1 cellular context compared by ENCODE assay signal in the genomic region with DNA sequence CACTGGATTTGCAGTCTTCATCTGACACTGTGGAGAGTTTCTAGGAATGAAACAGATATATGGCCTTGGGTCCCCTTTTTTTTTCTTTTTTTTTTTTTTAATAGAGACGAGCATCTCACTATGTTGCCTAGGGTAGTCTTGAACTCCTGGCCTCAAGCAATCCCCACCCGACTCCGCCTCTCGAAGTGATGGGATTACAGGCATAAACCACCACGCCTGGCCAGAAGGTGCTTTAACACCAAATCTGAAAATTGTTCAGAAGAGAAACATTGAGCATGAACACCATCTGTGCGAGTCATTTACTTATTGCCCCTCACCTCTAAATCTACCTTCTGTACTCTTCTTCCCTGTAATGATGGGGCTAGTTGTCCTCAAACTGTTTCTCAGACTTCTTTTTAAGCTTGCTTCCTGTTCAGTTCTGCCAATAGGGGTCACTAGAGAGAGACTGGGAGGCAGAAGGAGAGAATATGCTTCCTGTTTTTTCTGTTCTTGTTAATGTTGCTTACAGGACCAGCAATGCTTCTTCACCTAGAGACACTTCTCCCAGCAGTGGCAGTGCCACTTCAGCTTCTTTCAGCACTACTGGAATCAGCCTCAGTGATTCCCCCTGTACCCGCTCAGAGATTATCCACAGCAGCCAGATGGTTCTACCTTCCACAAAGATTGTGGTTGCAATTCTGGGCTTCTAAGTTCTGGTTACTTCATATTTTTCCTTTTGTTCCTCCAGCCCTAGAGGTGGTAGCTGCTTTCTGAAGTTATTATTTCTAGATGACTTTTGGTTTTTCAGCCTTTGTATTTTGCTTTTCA.
TF ChIP-seq lines count a peak whose summit lies in the region.

No MANE protein-coding gene starts in this region.

TF ChIP-seq in endothelial cell of umbilical vein, 7 proteins besides CTCF, POLR2A, EP300 and RAD21 (continued from another document):
- TF ChIP-seq, protein P1, sequence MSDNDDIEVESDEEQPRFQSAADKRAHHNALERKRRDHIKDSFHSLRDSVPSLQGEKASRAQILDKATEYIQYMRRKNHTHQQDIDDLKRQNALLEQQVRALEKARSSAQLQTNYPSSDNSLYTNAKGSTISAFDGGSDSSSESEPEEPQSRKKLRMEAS (IDR thresholded peaks at IDR 0.05; ENCODE audit: insufficient read depth, insufficient read length) = no peak
